ENCODE assay signal across 8 cellular contexts in the genomic region with DNA sequence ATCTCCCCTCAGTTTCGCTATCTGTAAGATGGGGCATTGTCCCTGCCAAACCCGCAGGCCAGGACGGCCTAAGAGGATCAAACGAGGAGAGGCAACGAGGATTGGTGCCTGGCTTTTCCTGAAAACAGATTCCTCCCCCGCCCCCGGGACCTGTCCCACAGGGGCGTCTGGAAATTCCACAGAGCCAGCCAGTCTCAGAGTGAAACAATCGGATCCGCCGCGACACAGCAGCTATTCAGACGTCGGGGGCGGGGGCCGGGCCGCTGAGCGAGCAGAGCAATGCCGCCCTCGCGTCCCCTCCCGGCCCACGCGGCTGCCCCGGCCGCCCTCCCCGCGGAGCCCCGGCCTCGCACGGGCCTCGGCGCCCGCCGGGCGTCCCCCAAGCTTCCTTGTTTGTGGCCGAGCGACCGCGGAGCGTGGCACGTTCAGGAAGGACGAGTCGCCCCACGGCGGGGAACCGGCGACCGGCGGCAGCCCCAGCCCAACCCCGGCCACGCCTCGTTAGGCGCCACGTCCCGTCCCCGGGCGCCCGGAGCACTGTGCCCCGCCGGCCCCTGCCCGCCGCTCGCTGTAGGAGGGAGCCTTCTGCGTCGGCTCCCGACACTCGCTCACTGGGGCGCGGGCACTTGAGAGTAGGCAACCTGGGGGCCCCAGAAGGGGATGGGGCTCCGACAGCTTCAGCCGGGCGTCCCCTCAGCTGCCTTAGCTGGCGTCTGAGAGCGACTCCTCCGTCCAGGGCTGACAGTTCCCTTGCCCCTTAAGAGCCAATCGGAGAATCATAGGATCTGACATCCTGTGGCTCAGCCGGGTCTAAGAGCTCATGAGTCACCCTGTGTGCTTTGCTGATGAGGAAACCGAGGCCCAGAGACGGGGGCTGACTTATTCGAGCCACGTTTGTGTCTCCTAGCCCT. TPM values are rescaled to one million over a fixed set of nuclear protein-coding genes. Genes with fewer than 3 reads are reported as not detected.
DNase-seq lines count a peak whose midpoint lies in the region; ATAC-seq and TF ChIP-seq lines count a peak whose summit lies in the region.

No MANE protein-coding gene starts in this region.

- H2AFZ ChIP-seq in MM.1S (ENCODE audit: low read length), result peak overlapping the region; percentile 87

- H3K4me3 ChIP-seq in GM08714 (ENCODE audit: low read length), result peak overlapping the region; percentile 41; the same call in 1 of the 2 replicates
- H3K4me3 ChIP-seq in MM.1S (ENCODE audit: low read length), result peak overlapping the region; percentile 62
- peak overlapping the region; percentile 31 to 53 for H3K4me3 ChIP-seq in left lung

- no peaks in the 10 kb centered on the region for H3K36me3 Mint-ChIP-seq in activated CD4-positive, alpha-beta T cell treated with anti-CD3 and anti-CD28 coated beads, Interleukin-2, amount 10 ng/mL, durations not matched to agents 24 days and 14 days (ENCODE audit: low read depth)

- no peaks in the 10 kb centered on the region for H3K9me2 ChIP-seq in MM.1S (replicated peaks; ENCODE audit: insufficient read depth, low read length)

- H3K36me3 ChIP-seq in MM.1S (replicated peaks; ENCODE audit: insufficient read depth, low read length) (no peaks in the 10 kb centered on the region), left lung (no peaks in the 10 kb centered on the region)

- H3K9ac ChIP-seq in MM.1S (ENCODE audit: low read length), result peak overlapping the region; percentile 9; the same call in 1 of the 2 replicates

- TF ChIP-seq CTCF in MM.1S (IDR thresholded peaks at IDR 0.05; ENCODE audit: low read length) (no peak), left lung (IDR thresholded peaks at IDR 0.05) (no peak)

- peak overlapping the region; percentile 81 for H3K27ac Mint-ChIP-seq in activated CD4-positive, alpha-beta T cell treated with anti-CD3 and anti-CD28 coated beads, Interleukin-2, amount 10 ng/mL, durations not matched to agents 24 days and 14 days

- intact Hi-C loops in activated CD4-positive, alpha-beta T cell treated with anti-CD3 and anti-CD28 coated beads, Interleukin-2, amount 10 ng/mL, durations not matched to agents 24 days and 14 days (cut with micrococcal nuclease), result loop anchor here (2.0 kb wide), 1 partner anchor 29 kb away; a partner anchor contains a TSS
- intact Hi-C loops in left lung (cut with DNase I), result no loop called here

- ATAC-seq in left lung, result peak; percentile 90
- no peak for ATAC-seq in GM18517 (IDR thresholded peaks at IDR 0.05; ENCODE audit: unreplicated experiment)
- ATAC-seq in HG03196 (IDR thresholded peaks at IDR 0.05; ENCODE audit: unreplicated experiment), result no peak

- peak overlapping the region; percentile 99 for H3K4me2 ChIP-seq in MM.1S (ENCODE audit: low read depth, low read length)

- H4K20me1 ChIP-seq in MM.1S (ENCODE audit: insufficient read depth, low read length), result no peaks in the 10 kb centered on the region

- H3K9me3 Mint-ChIP-seq in activated CD4-positive, alpha-beta T cell treated with anti-CD3 and anti-CD28 coated beads, Interleukin-2, amount 10 ng/mL, durations not matched to agents 24 days and 14 days, result no peaks in the 10 kb centered on the region

- peaks cover 9% of the 10 kb centered on the region for H3K27me3 ChIP-seq in MM.1S (replicated peaks; ENCODE audit: insufficient read depth, low read length)
- H3K27me3 ChIP-seq in left lung, result no peaks in the 10 kb centered on the region

- H3K4me1 ChIP-seq in MM.1S (ENCODE audit: low read length) (no peaks in the 10 kb centered on the region), left lung (peaks cover 0 to 17% of the 10 kb centered on the region in 2 donors)

- H3K9me3 ChIP-seq in MM.1S (replicated peaks; ENCODE audit: insufficient read depth, low read length) (no peaks in the 10 kb centered on the region), left lung (no peaks in the 10 kb centered on the region)

- DNase-seq in MM.1S, result peak; percentile 12
- DNase-seq in activated CD4-positive, alpha-beta T cell treated with anti-CD3 and anti-CD28 coated beads, Interleukin-2, amount 10 ng/mL, durations not matched to agents 24 days and 14 days, result peak; percentile 81
- DNase-seq in dermis microvascular lymphatic vessel endothelial cell (ENCODE audit: low read depth in 2 of 2), result peak; percentile 43 to 92
- DNase-seq in left lung, result peak; percentile 78 to 95
- peak; percentile 67 to 69 for DNase-seq in stimulated activated CD4-positive, alpha-beta T cell treated with anti-CD3 and anti-CD28 coated beads, Interleukin-2, amount 100 ng/mL, for 24 hours

- peaks cover 18% of the 10 kb centered on the region for H3K27me3 Mint-ChIP-seq in activated CD4-positive, alpha-beta T cell treated with anti-CD3 and anti-CD28 coated beads, Interleukin-2, amount 10 ng/mL, durations not matched to agents 24 days and 14 days

- peak overlapping the region; percentile 84 for H3K4me3 Mint-ChIP-seq in activated CD4-positive, alpha-beta T cell treated with anti-CD3 and anti-CD28 coated beads, Interleukin-2, amount 10 ng/mL, durations not matched to agents 24 days and 14 days

- no peaks in the 10 kb centered on the region for H3F3A ChIP-seq in MM.1S (ENCODE audit: insufficient read depth, low read length)

- H3K79me2 ChIP-seq in MM.1S (ENCODE audit: low read length), result no peaks in the 10 kb centered on the region

- H3K4me1 Mint-ChIP-seq in activated CD4-positive, alpha-beta T cell treated with anti-CD3 and anti-CD28 coated beads, Interleukin-2, amount 10 ng/mL, durations not matched to agents 24 days and 14 days, result peaks cover 13% of the 10 kb centered on the region

- H3K27ac ChIP-seq in MM.1S (ENCODE audit: low read length) (no peak overlapping the region), left lung (peak overlapping the region; percentile 83 to 94)

RNA-seq across cellular contexts. Expression of a gene that starts 29.7 kb away (rescaled TPM):
- total RNA-seq in activated CD4-positive, alpha-beta T cell treated with anti-CD3 and anti-CD28 coated beads, Interleukin-2, amount 10 ng/mL, durations not matched to agents 24 days and 14 days, result 0.09 TPM in 1 of 2 replicates, not detected in the other
- total RNA-seq in dermis microvascular lymphatic vessel endothelial cell (under 0.01 TPM in 1 of 2 replicates, not detected in the other), left lung (1 to 10 TPM; 1.0 to 2.0 TPM)

RNA-seq across cellular contexts. Expression of a gene that starts 49.8 kb away (rescaled TPM):
- total RNA-seq in activated CD4-positive, alpha-beta T cell treated with anti-CD3 and anti-CD28 coated beads, Interleukin-2, amount 10 ng/mL, durations not matched to agents 24 days and 14 days, result 27.8 and 28.4 TPM in 2 replicates
- total RNA-seq in dermis microvascular lymphatic vessel endothelial cell, result 10.0 and 16.9 TPM in 2 replicates
- total RNA-seq in left lung, result 10 to 100 TPM; 10.8 to 23.8 TPM

RNA-seq across cellular contexts. Expression of a gene that starts 49.9 kb away (rescaled TPM):
- 18.2 and 19.5 TPM in 2 replicates for total RNA-seq in activated CD4-positive, alpha-beta T cell treated with anti-CD3 and anti-CD28 coated beads, Interleukin-2, amount 10 ng/mL, durations not matched to agents 24 days and 14 days
- total RNA-seq in dermis microvascular lymphatic vessel endothelial cell (1.1 and 2.4 TPM in 2 replicates), left lung (1 to 10 TPM; 3.6 to 4.8 TPM)

Comparison
In these comparisons a context has a peak if more than half of its experiments do, and no peak if none do; other contexts are left out.
1. DNase-seq: peak in every context shown above with its lines; median percentile 86 in left lung; 81 in activated CD4-positive, alpha-beta T cell treated with anti-CD3 and anti-CD28 coated beads, Interleukin-2, amount 10 ng/mL, durations not matched to agents 24 days and 14 days; 68 in stimulated activated CD4-positive, alpha-beta T cell treated with anti-CD3 and anti-CD28 coated beads, Interleukin-2, amount 100 ng/mL, for 24 hours; 68 in dermis microvascular lymphatic vessel endothelial cell; 12 in MM.1S.